ENCODE assay signal across 22 cellular contexts in the genomic region with DNA sequence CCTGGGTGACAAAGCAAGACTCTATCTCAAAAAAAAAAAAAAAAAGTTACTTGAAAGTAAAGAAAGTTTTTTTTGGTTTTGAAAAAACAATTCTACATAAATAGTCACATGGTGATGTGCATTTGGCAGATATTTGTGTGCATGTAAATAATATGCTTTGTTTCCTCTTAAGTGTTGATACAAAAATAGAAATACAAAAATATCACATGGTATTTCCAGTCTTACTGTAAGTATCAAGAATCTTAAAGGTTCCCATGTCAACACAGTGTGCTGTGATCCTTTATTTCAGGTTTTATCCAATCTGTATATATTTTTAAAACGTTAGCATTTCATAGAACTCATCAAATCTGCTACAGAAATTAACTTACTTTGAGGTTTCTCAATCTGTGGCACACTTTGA.
DNase-seq lines count a peak whose midpoint lies in the region; ATAC-seq, FAIRE-seq and TF ChIP-seq lines count a peak whose summit lies in the region.
"Had no signal": no experiment of that assay in that cellular context is flagged by ENCODE, and none has a peak within 500 bp of the region (broad histone marks: within the 10 kb centered on the region; RNA-seq: fewer than 3 reads in every experiment).

No MANE protein-coding gene starts in this region.

- intact Hi-C loops in body of pancreas (cut with DNase I) = no loop called here

- no peak overlapping the region for H3K4me3 ChIP-seq in body of pancreas
- H3K4me3 ChIP-seq: GM12878, GM23248 had no signal

- no peaks in the 10 kb centered on the region for H3K9me3 ChIP-seq in body of pancreas
- H3K9me3 ChIP-seq: BE2C had no signal

- no peak overlapping the region for H3K27ac ChIP-seq in body of pancreas
- H3K27ac ChIP-seq: GM23248 had no signal

- no peak for TF ChIP-seq CTCF in body of pancreas (IDR thresholded peaks at IDR 0.05)

- DNase-seq in H54 (ENCODE audit: insufficient read length, low spot score) = no peak
- no peak for DNase-seq in body of pancreas
- no peak for DNase-seq in NCI-H526 (lab: John Stamatoyannopoulos, UW)
- DNase-seq: ACHN; BE2C; C1 segment of cervical spinal cord; CD4-positive, CD25-positive, alpha-beta regulatory T cell; CD8-positive, alpha-beta memory T cell; COR-L47; DMS 273 treated with DMSO at 0.1 percent for 48 hours; DMS53; DND-41; EL; GM23248; HCEC 1CT; KG1 had no signal

- TF ChIP-seq POLR2A in H54 (IDR thresholded peaks at IDR 0.05; ENCODE audit: low read depth, low read length) = no peak
- TF ChIP-seq POLR2A in body of pancreas (IDR thresholded peaks at IDR 0.05) = no peak

- ATAC-seq in GM19351 (IDR thresholded peaks at IDR 0.05; ENCODE audit: unreplicated experiment) (peak; percentile 14), HG03039 (IDR thresholded peaks at IDR 0.05; ENCODE audit: unreplicated experiment) (peak; percentile 12), GM21390 (IDR thresholded peaks at IDR 0.05; ENCODE audit: unreplicated experiment) (no peak), body of pancreas (no peak)
- ATAC-seq: GM12878 had no signal

- peak; percentile 20 for FAIRE-seq in H54 (lab: Jason Lieb, UNC)
- FAIRE-seq: A204.1, GM12878, GM19239 had no signal

- H3K36me3 ChIP-seq in body of pancreas (replicated peaks in 1 of 2; ENCODE audit: insufficient read depth in 1 of 2, low read depth in 2 of 2) = no peaks in the 10 kb centered on the region
- H3K36me3 ChIP-seq: BE2C had no signal

- WGBS in body of pancreas, 2 donors = 27 to 36% methylated on average over 1 of the region's 1 CpG

- no peaks in the 10 kb centered on the region for H3K27me3 ChIP-seq in body of pancreas
- H3K27me3 ChIP-seq: BE2C had no signal

- no peaks in the 10 kb centered on the region for H3K4me1 ChIP-seq in body of pancreas
- H3K4me1 ChIP-seq: BE2C had no signal

Comparison
In these comparisons a context has a peak if more than half of its experiments do, and no peak if none do; other contexts are left out.
1. ATAC-seq: peak in GM19351 (single experiment) and HG03039 (single experiment); none in GM21390 (single experiment) and body of pancreas (single experiment).